Comparison of ENCODE assay signal across 26 cellular contexts in genomic region chr1:113876181-113876580, GRCh38. TPM values are rescaled to one million over a fixed set of nuclear protein-coding genes. Genes with fewer than 3 reads are reported as not detected.
"Had no signal": no experiment of that assay in that cellular context is flagged by ENCODE, and none has a peak within 500 bp of the region (broad histone marks: within the 10 kb centered on the region; RNA-seq: fewer than 3 reads in every experiment).

No MANE protein-coding gene starts in this region.

- H3K27ac ChIP-seq: gastrocnemius medialis, lower lobe of right lung, ovary, right lobe of liver, stomach, thyroid gland, upper lobe of left lung, vagina had no signal

- H3K9me3 ChIP-seq: gastrocnemius medialis, lower lobe of right lung, ovary, right lobe of liver, stomach, thyroid gland, upper lobe of left lung, vagina had no signal

- H3K9me3 Mint-ChIP-seq: activated T-helper 1 cell treated with anti-CD3 and anti-CD28 coated beads, Interleukin-12 subunit alpha, Interleukin-12 subunit beta, Interleukin-2, Interleukin-4 antibody, amounts not matched to agents 30 ng/mL and 10 ng/mL and 1 ng/mL, durations not matched to agents 14 hours and 24 hours and 36 hours; nephron progenitor cell; T-cell had no signal

- H3K4me3 Mint-ChIP-seq: activated CD4-positive, alpha-beta T cell treated with anti-CD3 and anti-CD28 coated beads for 36 hours; activated T-helper 1 cell treated with anti-CD3 and anti-CD28 coated beads, Interleukin-12 subunit alpha, Interleukin-12 subunit beta, Interleukin-2, Interleukin-4 antibody, amounts not matched to agents 30 ng/mL and 10 ng/mL and 1 ng/mL, durations not matched to agents 14 hours and 24 hours and 36 hours; nephron progenitor cell; T-cell had no signal

- DNase-seq: activated CD4-positive, alpha-beta T cell treated with anti-CD3 and anti-CD28 coated beads for 36 hours; activated CD4-positive, alpha-beta T cell treated with anti-CD3 and anti-CD28 coated beads, Interleukin-2, amount 50 U/mL, for 48 hours; activated CD4-positive, CD25-positive, alpha-beta regulatory T cell; activated CD8-positive, alpha-beta memory T cell treated with anti-CD3 and anti-CD28 coated beads for 24 hours; activated gamma-delta T cell; activated naive CD4-positive, alpha-beta T cell treated with anti-CD3 and anti-CD28 coated beads, Interleukin-2, amount 50 U/mL, for 16 hours; cortex of kidney; effector memory CD8-positive, alpha-beta T cell; erythroblast; gastrocnemius medialis; glutamatergic neuron; lower lobe of right lung; mesendoderm; nephron progenitor cell; ovary; right lobe of liver; stimulated activated CD4-positive, alpha-beta T cell treated with anti-CD3 and anti-CD28 coated beads, Interleukin-12 subunit alpha, Interleukin-12 subunit beta, amount 100 ng/mL, for 4 hours; stimulated activated CD4-positive, alpha-beta T cell treated with anti-CD3 and anti-CD28 coated beads, Interleukin-4, amount 100 ng/mL, for 1 hour; stomach; T-cell; thyroid gland; upper lobe of left lung had no signal

- H3K27ac Mint-ChIP-seq: activated T-helper 1 cell treated with anti-CD3 and anti-CD28 coated beads, Interleukin-12 subunit alpha, Interleukin-12 subunit beta, Interleukin-2, Interleukin-4 antibody, amounts not matched to agents 30 ng/mL and 10 ng/mL and 1 ng/mL, durations not matched to agents 14 hours and 24 hours and 36 hours; nephron progenitor cell; progenitor cell of endocrine pancreas had no signal

- H3K36me3 Mint-ChIP-seq: T-cell had no signal

- ATAC-seq: activated CD4-positive, alpha-beta T cell treated with anti-CD3 and anti-CD28 coated beads for 36 hours; effector memory CD8-positive, alpha-beta T cell; gastrocnemius medialis; lower lobe of right lung; right lobe of liver; T-cell had no signal

- H3K4me1 ChIP-seq: right lobe of liver, vagina had no signal

- H3K36me3 ChIP-seq: gastrocnemius medialis, lower lobe of right lung, ovary, right lobe of liver, stomach, thyroid gland, upper lobe of left lung, vagina had no signal

- H3K4me3 ChIP-seq: gastrocnemius medialis, lower lobe of right lung, ovary, right lobe of liver, stomach, thyroid gland, upper lobe of left lung, vagina had no signal

- H3K27me3 ChIP-seq: gastrocnemius medialis, ovary, right lobe of liver, stomach, thyroid gland, upper lobe of left lung, vagina had no signal

- FAIRE-seq: keratinocyte had no signal

- H3K27me3 Mint-ChIP-seq: activated CD4-positive, alpha-beta T cell treated with anti-CD3 and anti-CD28 coated beads for 36 hours; effector memory CD8-positive, alpha-beta T cell; progenitor cell of endocrine pancreas; T-cell had no signal

RNA-seq across cellular contexts. Expression of gene PTPN22, which starts 4.7 kb away (rescaled TPM):
- total RNA-seq: progenitor cell of endocrine pancreas had no signal
